1 cellular context compared by ENCODE assay signal in the genomic region with DNA sequence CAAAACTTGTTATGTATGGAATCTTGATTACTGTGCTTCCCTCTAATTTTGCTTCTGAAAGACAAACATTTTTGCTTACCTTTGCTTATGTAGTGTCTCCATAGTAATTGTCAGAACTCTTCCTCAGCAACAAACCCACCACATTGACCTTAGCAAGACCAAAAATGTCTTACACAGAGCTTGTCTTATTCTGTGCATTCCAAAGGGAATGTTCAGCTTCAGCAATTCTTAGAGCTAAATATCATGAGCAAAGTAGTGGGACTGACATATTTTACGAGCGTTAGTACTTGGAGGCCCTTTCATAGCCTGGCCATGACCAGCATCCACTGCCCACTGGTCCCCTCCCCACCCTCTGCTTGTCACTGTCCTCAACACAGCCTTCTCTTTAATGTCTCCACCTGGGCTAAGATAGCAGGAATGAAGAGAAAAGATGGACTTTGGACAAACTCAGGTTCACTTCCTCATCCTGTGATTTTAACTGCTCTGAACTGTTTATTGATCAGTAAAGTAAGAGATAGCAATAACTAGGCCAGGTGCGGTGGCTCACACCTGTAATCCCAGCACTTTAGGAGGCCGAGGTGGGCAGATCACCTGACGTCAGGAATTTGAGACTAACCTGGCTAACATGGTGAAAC.
TF ChIP-seq lines count a peak whose summit lies in the region.

No MANE protein-coding gene starts in this region.

TF ChIP-seq in HepG2, 621 proteins besides CTCF, POLR2A, EP300 and RAD21:
- TF ChIP-seq ARID5B (CRISPR knock-in tag; IDR thresholded peaks at IDR 0.05) (0 out of 2 replicates have a peak, but pooled peaks have one; percentile 21), ELF3 (CRISPR knock-in tag; IDR thresholded peaks at IDR 0.05) (peak; percentile 68; the same call in 1 of the 2 replicates), NFRKB (IDR thresholded peaks at IDR 0.05) (no peak), ZNF768 (CRISPR knock-in tag; IDR thresholded peaks at IDR 0.05) (no peak), HNF4A (CRISPR knock-in tag; IDR thresholded peaks at IDR 0.05) (peak; percentile 46; the same call in 1 of the 2 replicates), RARA (CRISPR knock-in tag; IDR thresholded peaks at IDR 0.05) (no peak), SALL1 (CRISPR knock-in tag; IDR thresholded peaks at IDR 0.05) (peak; percentile 30; the same call in 1 of the 2 replicates), MAFK (conservative IDR thresholded peaks at IDR 0.05 in 1 of 2, IDR thresholded peaks at IDR 0.05 in 1 of 2; ENCODE audit: low read length in 2 of 2) (0 out of 4 replicates have a peak, but pooled peaks of 1 of the 2 experiments have one; percentile 4), TEAD3 (CRISPR knock-in tag; optimal IDR thresholded peaks at IDR 0.05; ENCODE audit: borderline replicate concordance) (peak; percentile 53), ZNF326 (CRISPR knock-in tag; IDR thresholded peaks at IDR 0.05; ENCODE audit: borderline replicate concordance) (no peak), EZH2 (conservative IDR thresholded peaks at IDR 0.05; ENCODE audit: low read depth, low read length) (no peak), AHDC1 (CRISPR knock-in tag; IDR thresholded peaks at IDR 0.05; ENCODE audit: borderline replicate concordance) (peak; percentile 49; the same call in 1 of the 2 replicates), ZNF543 (CRISPR knock-in tag; IDR thresholded peaks at IDR 0.05) (peak; percentile 81), ZNF460 (CRISPR knock-in tag; IDR thresholded peaks at IDR 0.05; ENCODE audit: borderline replicate concordance) (peak; percentile 57; the same call in 1 of the 2 replicates), BCL3 (CRISPR knock-in tag; IDR thresholded peaks at IDR 0.05) (no peak), ZFY (CRISPR knock-in tag; IDR thresholded peaks at IDR 0.05) (no peak), GATAD2A (CRISPR knock-in tag; IDR thresholded peaks at IDR 0.05) (peak; percentile 28; the same call in 1 of the 2 replicates), ZEB1 (IDR thresholded peaks at IDR 0.05; ENCODE audit: insufficient replicate concordance, low read depth) (peak; percentile 67), ZNF7 (CRISPR knock-in tag; IDR thresholded peaks at IDR 0.05) (peak; percentile 86)
- TF ChIP-seq, protein P1, sequence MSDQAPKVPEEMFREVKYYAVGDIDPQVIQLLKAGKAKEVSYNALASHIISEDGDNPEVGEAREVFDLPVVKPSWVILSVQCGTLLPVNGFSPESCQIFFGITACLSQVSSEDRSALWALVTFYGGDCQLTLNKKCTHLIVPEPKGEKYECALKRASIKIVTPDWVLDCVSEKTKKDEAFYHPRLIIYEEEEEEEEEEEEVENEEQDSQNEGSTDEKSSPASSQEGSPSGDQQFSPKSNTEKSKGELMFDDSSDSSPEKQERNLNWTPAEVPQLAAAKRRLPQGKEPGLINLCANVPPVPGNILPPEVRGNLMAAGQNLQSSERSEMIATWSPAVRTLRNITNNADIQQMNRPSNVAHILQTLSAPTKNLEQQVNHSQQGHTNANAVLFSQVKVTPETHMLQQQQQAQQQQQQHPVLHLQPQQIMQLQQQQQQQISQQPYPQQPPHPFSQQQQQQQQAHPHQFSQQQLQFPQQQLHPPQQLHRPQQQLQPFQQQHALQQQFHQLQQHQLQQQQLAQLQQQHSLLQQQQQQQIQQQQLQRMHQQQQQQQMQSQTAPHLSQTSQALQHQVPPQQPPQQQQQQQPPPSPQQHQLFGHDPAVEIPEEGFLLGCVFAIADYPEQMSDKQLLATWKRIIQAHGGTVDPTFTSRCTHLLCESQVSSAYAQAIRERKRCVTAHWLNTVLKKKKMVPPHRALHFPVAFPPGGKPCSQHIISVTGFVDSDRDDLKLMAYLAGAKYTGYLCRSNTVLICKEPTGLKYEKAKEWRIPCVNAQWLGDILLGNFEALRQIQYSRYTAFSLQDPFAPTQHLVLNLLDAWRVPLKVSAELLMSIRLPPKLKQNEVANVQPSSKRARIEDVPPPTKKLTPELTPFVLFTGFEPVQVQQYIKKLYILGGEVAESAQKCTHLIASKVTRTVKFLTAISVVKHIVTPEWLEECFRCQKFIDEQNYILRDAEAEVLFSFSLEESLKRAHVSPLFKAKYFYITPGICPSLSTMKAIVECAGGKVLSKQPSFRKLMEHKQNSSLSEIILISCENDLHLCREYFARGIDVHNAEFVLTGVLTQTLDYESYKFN (CRISPR knock-in tag; conservative IDR thresholded peaks at IDR 0.05), result peak; percentile 46
- TF ChIP-seq, protein P2, sequence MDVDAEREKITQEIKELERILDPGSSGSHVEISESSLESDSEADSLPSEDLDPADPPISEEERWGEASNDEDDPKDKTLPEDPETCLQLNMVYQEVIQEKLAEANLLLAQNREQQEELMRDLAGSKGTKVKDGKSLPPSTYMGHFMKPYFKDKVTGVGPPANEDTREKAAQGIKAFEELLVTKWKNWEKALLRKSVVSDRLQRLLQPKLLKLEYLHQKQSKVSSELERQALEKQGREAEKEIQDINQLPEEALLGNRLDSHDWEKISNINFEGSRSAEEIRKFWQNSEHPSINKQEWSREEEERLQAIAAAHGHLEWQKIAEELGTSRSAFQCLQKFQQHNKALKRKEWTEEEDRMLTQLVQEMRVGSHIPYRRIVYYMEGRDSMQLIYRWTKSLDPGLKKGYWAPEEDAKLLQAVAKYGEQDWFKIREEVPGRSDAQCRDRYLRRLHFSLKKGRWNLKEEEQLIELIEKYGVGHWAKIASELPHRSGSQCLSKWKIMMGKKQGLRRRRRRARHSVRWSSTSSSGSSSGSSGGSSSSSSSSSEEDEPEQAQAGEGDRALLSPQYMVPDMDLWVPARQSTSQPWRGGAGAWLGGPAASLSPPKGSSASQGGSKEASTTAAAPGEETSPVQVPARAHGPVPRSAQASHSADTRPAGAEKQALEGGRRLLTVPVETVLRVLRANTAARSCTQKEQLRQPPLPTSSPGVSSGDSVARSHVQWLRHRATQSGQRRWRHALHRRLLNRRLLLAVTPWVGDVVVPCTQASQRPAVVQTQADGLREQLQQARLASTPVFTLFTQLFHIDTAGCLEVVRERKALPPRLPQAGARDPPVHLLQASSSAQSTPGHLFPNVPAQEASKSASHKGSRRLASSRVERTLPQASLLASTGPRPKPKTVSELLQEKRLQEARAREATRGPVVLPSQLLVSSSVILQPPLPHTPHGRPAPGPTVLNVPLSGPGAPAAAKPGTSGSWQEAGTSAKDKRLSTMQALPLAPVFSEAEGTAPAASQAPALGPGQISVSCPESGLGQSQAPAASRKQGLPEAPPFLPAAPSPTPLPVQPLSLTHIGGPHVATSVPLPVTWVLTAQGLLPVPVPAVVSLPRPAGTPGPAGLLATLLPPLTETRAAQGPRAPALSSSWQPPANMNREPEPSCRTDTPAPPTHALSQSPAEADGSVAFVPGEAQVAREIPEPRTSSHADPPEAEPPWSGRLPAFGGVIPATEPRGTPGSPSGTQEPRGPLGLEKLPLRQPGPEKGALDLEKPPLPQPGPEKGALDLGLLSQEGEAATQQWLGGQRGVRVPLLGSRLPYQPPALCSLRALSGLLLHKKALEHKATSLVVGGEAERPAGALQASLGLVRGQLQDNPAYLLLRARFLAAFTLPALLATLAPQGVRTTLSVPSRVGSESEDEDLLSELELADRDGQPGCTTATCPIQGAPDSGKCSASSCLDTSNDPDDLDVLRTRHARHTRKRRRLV (CRISPR knock-in tag; IDR thresholded peaks at IDR 0.05), result no peak
